In genomic region chr17:50948711-50949110, GRCh38 we compare ENCODE assay signal across 11 cellular contexts.
A peak's percentile ranks its signal among the peaks of the same experiment; 100 is the strongest.
DNase-seq lines count a peak whose midpoint lies in the region; TF ChIP-seq lines count a peak whose summit lies in the region.
"Had no signal": no experiment of that assay in that cellular context is flagged by ENCODE, and none has a peak within 500 bp of the region (broad histone marks: within the 10 kb centered on the region; RNA-seq: fewer than 3 reads in every experiment).

No MANE protein-coding gene starts in this region.

- DNase-seq in activated naive CD4-positive, alpha-beta T cell treated with anti-CD3 and anti-CD28 coated beads for 36 hours = peak; percentile 1
- no peak for DNase-seq in activated naive CD4-positive, alpha-beta T cell (lab: John Stamatoyannopoulos, UW)
- DNase-seq in type B pancreatic cell (ENCODE audit: extremely low spot score, unreplicated experiment) (peak; percentile 31), ACHN (no peak), ecto neural progenitor cell (ENCODE audit: low spot score) (no peak), NCI-H226 (no peak)
- DNase-seq: NCI-H187 treated with DMSO at 0.1 percent for 48 hours; stimulated activated CD4-positive, alpha-beta T cell treated with anti-CD3 and anti-CD28 coated beads, Interleukin-1b, Interleukin-23, amount 100 ng/mL, for 48 hours had no signal

- H3K36me3 ChIP-seq in duodenal mucosa (ENCODE audit: control insufficient read depth in 1 of 2, insufficient read depth in 2 of 2, low read length in 2 of 2) = no peaks in the 10 kb centered on the region

- no peak overlapping the region for H3K4me3 Mint-ChIP-seq in activated naive CD4-positive, alpha-beta T cell treated with anti-CD3 and anti-CD28 coated beads for 36 hours
- H3K4me3 Mint-ChIP-seq in nephron (no peak overlapping the region), type B pancreatic cell (no peak overlapping the region)
- H3K4me3 Mint-ChIP-seq: memory B cell had no signal

- H3K27ac ChIP-seq in duodenal mucosa (ENCODE audit: low read depth, low read length) = peak overlapping the region; percentile 95

- in situ Hi-C loops in ACHN (cut with HindIII; ENCODE audit: low pct_ligation_motif_present, low pct_unique_long_range_greater_than_20kb, low sequenced_read_pairs) = no loop called here

- no peak for TF ChIP-seq CTCF in nephron (IDR thresholded peaks at IDR 0.05; ENCODE audit: unreplicated experiment in 3 of 3)
- TF ChIP-seq CTCF in type B pancreatic cell (conservative IDR thresholded peaks at IDR 0.05) = no peak

- CTCF ChIA-PET in activated naive CD4-positive, alpha-beta T cell treated with anti-CD3 and anti-CD28 coated beads for 36 hours (lab: Charles Lee) = interaction anchor here (1.1 to 5.5 kb wide), 12 partner anchors 8 to 170 kb away, joined by 3 to 81 read pairs (median 8); no protein-coding TSS in a partner anchor

- no peaks in the 10 kb centered on the region for H3K9me3 ChIP-seq in duodenal mucosa (ENCODE audit: control insufficient read depth in 1 of 2, low read length in 2 of 2)

- H3K4me3 ChIP-seq in duodenal mucosa (ENCODE audit: low read depth in 1 of 2, low read length in 2 of 2) = no peak overlapping the region

- H3K27me3 ChIP-seq in duodenal mucosa (ENCODE audit: control insufficient read depth in 1 of 2, insufficient read depth in 2 of 2, low read length in 2 of 2) = no peaks in the 10 kb centered on the region

- H3K9me3 Mint-ChIP-seq in activated naive CD4-positive, alpha-beta T cell treated with anti-CD3 and anti-CD28 coated beads for 36 hours = no peaks in the 10 kb centered on the region
- H3K9me3 Mint-ChIP-seq in nephron (no peaks in the 10 kb centered on the region), type B pancreatic cell (no peaks in the 10 kb centered on the region)
- H3K9me3 Mint-ChIP-seq: memory B cell had no signal

- no peak overlapping the region for H3K27ac Mint-ChIP-seq in activated naive CD4-positive, alpha-beta T cell treated with anti-CD3 and anti-CD28 coated beads for 36 hours
- H3K27ac Mint-ChIP-seq in nephron = peak overlapping the region; percentile 63 to 84 (median 78)
- peak overlapping the region; percentile 77 for H3K27ac Mint-ChIP-seq in type B pancreatic cell
- H3K27ac Mint-ChIP-seq: memory B cell had no signal

- H3K9ac ChIP-seq in duodenal mucosa (ENCODE audit: low read depth in 1 of 2, low read length in 2 of 2) = peak overlapping the region; percentile 68 to 86

- intact Hi-C loops in activated naive CD4-positive, alpha-beta T cell treated with anti-CD3 and anti-CD28 coated beads for 36 hours (cut with micrococcal nuclease) = no loop called here

- peaks cover 66 to 70% of the 10 kb centered on the region in 2 donors for H3K4me1 ChIP-seq in duodenal mucosa (ENCODE audit: control insufficient read depth in 1 of 2, insufficient read depth in 2 of 2, low read length in 2 of 2)

- H3K36me3 Mint-ChIP-seq in activated naive CD4-positive, alpha-beta T cell treated with anti-CD3 and anti-CD28 coated beads for 36 hours (ENCODE audit: low read depth) = no peaks in the 10 kb centered on the region
- no peaks in the 10 kb centered on the region for H3K36me3 Mint-ChIP-seq in nephron (ENCODE audit: low read depth)
- no peaks in the 10 kb centered on the region for H3K36me3 Mint-ChIP-seq in type B pancreatic cell
- H3K36me3 Mint-ChIP-seq: memory B cell had no signal

- peaks cover 26% of the 10 kb centered on the region for H3K4me1 Mint-ChIP-seq in activated naive CD4-positive, alpha-beta T cell treated with anti-CD3 and anti-CD28 coated beads for 36 hours (ENCODE audit: low read depth)
- H3K4me1 Mint-ChIP-seq in nephron (peaks cover 61% of the 10 kb centered on the region), type B pancreatic cell (ENCODE audit: unreplicated experiment) (peaks cover 30% of the 10 kb centered on the region)

- no peaks in the 10 kb centered on the region for H3K27me3 Mint-ChIP-seq in activated naive CD4-positive, alpha-beta T cell treated with anti-CD3 and anti-CD28 coated beads for 36 hours (ENCODE audit: low read depth)
- H3K27me3 Mint-ChIP-seq in nephron (ENCODE audit: low read depth) = peaks cover 8% of the 10 kb centered on the region
- no peaks in the 10 kb centered on the region for H3K27me3 Mint-ChIP-seq in type B pancreatic cell

Comparison
In these comparisons a context has a peak if more than half of its experiments do, and no peak if none do; other contexts are left out.
1. DNase-seq: peak in activated naive CD4-positive, alpha-beta T cell treated with anti-CD3 and anti-CD28 coated beads for 36 hours (single experiment) and type B pancreatic cell (single experiment); none in activated naive CD4-positive, alpha-beta T cell (0 of 4), ACHN (single experiment), ecto neural progenitor cell (single experiment) and NCI-H226 (single experiment).